1 cellular context compared by ENCODE assay signal in the genomic region with DNA sequence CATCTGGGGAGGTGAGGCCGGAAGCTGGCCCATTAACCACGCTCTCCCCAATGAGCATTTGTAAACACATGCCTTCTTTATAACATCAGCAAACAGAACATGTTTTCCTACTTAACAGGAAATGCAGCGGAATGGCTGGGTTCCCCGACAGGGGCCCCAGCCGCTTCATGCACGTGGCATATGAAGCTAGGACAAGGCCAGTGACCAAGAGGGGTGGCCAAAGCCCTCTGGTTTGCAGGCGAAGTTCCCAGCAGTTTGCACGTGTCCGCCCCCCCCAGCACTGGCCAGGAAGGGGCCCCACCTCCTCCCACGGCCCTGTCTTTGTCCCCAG.
TF ChIP-seq lines count a peak whose summit lies in the region.

No MANE protein-coding gene starts in this region.

TF ChIP-seq in K562, 482 proteins besides CTCF, POLR2A, EP300 and RAD21 (continued from another document and continues in another):
- TF ChIP-seq, protein P1, sequence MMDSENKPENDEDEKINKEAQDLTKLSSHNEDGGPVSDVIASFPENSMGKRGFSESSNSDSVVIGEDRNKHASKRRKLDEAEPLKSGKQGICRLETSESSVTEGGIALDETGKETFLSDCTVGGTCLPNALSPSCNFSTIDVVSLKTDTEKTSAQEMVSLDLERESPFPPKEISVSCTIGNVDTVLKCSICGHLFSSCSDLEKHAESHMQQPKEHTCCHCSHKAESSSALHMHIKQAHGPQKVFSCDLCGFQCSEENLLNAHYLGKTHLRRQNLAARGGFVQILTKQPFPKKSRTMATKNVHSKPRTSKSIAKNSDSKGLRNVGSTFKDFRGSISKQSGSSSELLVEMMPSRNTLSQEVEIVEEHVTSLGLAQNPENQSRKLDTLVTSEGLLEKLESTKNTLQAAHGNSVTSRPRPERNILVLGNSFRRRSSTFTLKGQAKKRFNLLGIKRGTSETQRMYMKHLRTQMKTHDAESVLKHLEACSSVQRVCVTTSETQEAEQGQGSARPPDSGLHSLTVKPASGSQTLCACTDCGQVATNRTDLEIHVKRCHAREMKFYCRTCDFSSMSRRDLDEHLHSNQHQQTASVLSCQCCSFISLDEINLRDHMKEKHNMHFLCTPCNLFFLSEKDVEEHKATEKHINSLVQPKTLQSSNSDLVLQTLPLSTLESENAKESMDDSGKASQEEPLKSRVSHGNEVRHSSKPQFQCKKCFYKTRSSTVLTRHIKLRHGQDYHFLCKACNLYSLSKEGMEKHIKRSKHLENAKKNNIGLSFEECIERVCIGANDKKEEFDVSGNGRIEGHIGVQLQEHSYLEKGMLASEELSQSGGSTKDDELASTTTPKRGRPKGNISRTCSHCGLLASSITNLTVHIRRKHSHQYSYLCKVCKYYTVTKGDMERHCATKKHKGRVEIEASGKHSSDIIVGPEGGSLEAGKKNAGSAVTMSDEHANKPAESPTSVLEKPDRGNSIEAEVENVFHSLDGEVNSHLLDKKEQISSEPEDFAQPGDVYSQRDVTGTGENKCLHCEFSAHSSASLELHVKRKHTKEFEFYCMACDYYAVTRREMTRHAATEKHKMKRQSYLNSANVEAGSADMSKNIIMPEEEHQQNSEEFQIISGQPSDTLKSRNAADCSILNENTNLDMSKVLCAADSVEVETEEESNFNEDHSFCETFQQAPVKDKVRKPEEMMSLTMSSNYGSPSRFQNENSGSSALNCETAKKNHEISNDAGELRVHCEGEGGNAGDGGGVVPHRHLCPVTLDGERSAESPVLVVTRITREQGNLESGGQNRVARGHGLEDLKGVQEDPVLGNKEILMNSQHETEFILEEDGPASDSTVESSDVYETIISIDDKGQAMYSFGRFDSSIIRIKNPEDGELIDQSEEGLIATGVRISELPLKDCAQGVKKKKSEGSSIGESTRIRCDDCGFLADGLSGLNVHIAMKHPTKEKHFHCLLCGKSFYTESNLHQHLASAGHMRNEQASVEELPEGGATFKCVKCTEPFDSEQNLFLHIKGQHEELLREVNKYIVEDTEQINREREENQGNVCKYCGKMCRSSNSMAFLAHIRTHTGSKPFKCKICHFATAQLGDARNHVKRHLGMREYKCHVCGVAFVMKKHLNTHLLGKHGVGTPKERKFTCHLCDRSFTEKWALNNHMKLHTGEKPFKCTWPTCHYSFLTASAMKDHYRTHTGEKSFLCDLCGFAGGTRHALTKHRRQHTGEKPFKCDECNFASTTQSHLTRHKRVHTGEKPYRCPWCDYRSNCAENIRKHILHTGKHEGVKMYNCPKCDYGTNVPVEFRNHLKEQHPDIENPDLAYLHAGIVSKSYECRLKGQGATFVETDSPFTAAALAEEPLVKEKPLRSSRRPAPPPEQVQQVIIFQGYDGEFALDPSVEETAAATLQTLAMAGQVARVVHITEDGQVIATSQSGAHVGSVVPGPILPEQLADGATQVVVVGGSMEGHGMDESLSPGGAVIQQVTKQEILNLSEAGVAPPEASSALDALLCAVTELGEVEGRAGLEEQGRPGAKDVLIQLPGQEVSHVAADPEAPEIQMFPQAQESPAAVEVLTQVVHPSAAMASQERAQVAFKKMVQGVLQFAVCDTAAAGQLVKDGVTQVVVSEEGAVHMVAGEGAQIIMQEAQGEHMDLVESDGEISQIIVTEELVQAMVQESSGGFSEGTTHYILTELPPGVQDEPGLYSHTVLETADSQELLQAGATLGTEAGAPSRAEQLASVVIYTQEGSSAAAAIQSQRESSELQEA (IDR thresholded peaks at IDR 0.05; ENCODE audit: low read depth): no peak
- no peak for TF ChIP-seq NRF1 (conservative IDR thresholded peaks at IDR 0.05 in 1 of 2, IDR thresholded peaks at IDR 0.05 in 1 of 2)
- no peak for TF ChIP-seq ZNF174 (CRISPR knock-in tag; IDR thresholded peaks at IDR 0.05)
- TF ChIP-seq PHTF2 (CRISPR knock-in tag; IDR thresholded peaks at IDR 0.05): no peak
- TF ChIP-seq TAL1 (IDR thresholded peaks at IDR 0.05): no peak
- TF ChIP-seq BACH1 (tag; IDR thresholded peaks at IDR 0.05): peak; percentile 52; the same call in 1 of the 2 replicates
- no peak for TF ChIP-seq COPS2 (conservative IDR thresholded peaks at IDR 0.05)
- TF ChIP-seq ZNF583 (CRISPR knock-in tag; IDR thresholded peaks at IDR 0.05): no peak
- TF ChIP-seq NEUROD1 (IDR thresholded peaks at IDR 0.05; ENCODE audit: borderline replicate concordance, low read depth, low read length, partially characterized antibody): no peak
- no peak for TF ChIP-seq SMARCE1 (IDR thresholded peaks at IDR 0.05)
- no peak for TF ChIP-seq RBM34 (IDR thresholded peaks at IDR 0.05; ENCODE audit: borderline replicate concordance, insufficient read depth, low read length)
- TF ChIP-seq, protein P2, sequence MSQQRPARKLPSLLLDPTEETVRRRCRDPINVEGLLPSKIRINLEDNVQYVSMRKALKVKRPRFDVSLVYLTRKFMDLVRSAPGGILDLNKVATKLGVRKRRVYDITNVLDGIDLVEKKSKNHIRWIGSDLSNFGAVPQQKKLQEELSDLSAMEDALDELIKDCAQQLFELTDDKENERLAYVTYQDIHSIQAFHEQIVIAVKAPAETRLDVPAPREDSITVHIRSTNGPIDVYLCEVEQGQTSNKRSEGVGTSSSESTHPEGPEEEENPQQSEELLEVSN (IDR thresholded peaks at IDR 0.05; ENCODE audit: borderline replicate concordance in 1 of 2, extremely low read depth in 1 of 2, insufficient read depth in 1 of 2, insufficient read length in 1 of 2, low read depth in 1 of 2, low read length in 1 of 2, poor library complexity in 1 of 2, severe bottlenecking in 1 of 2): peak in 1 of 2 experiments; percentile 85
- TF ChIP-seq, protein P3, sequence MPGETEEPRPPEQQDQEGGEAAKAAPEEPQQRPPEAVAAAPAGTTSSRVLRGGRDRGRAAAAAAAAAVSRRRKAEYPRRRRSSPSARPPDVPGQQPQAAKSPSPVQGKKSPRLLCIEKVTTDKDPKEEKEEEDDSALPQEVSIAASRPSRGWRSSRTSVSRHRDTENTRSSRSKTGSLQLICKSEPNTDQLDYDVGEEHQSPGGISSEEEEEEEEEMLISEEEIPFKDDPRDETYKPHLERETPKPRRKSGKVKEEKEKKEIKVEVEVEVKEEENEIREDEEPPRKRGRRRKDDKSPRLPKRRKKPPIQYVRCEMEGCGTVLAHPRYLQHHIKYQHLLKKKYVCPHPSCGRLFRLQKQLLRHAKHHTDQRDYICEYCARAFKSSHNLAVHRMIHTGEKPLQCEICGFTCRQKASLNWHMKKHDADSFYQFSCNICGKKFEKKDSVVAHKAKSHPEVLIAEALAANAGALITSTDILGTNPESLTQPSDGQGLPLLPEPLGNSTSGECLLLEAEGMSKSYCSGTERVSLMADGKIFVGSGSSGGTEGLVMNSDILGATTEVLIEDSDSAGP (CRISPR knock-in tag; IDR thresholded peaks at IDR 0.05): no peak
- TF ChIP-seq FIP1L1 (IDR thresholded peaks at IDR 0.05; ENCODE audit: low read depth, low read length, poor library complexity, severe bottlenecking): no peak
- TF ChIP-seq ZNF175 (CRISPR knock-in tag; IDR thresholded peaks at IDR 0.05; ENCODE audit: low read depth): no peak
- TF ChIP-seq MAFK (IDR thresholded peaks at IDR 0.05; ENCODE audit: low read length): no peak
- no peak for TF ChIP-seq ZC3H4 (CRISPR knock-in tag; IDR thresholded peaks at IDR 0.05; ENCODE audit: borderline replicate concordance)
- TF ChIP-seq CBFA2T2 (conservative IDR thresholded peaks at IDR 0.05): no peak
- no peak for TF ChIP-seq BRD9 (IDR thresholded peaks at IDR 0.05; ENCODE audit: low read depth, partially characterized antibody)
- no peak for TF ChIP-seq MIER1 (IDR thresholded peaks at IDR 0.05; ENCODE audit: low read depth)
- TF ChIP-seq ERF (CRISPR knock-in tag; IDR thresholded peaks at IDR 0.05): peak; percentile 37; the same call in 1 of the 2 replicates
- TF ChIP-seq HDAC3 (IDR thresholded peaks at IDR 0.05; ENCODE audit: borderline replicate concordance, partially characterized antibody): no peak
- no peak for TF ChIP-seq ZFP36 (IDR thresholded peaks at IDR 0.05; ENCODE audit: low read depth, low read length, partially characterized antibody)
- TF ChIP-seq ZNF584 (CRISPR knock-in tag; IDR thresholded peaks at IDR 0.05; ENCODE audit: low read depth): 0 out of 2 replicates have a peak, but pooled peaks have one; percentile 24
- no peak for TF ChIP-seq SMAD3 (CRISPR knock-in tag; conservative IDR thresholded peaks at IDR 0.05)
- no peak for TF ChIP-seq TAF7 (tag; IDR thresholded peaks at IDR 0.05)
- no peak for TF ChIP-seq ZNF224 (CRISPR knock-in tag; IDR thresholded peaks at IDR 0.05)
- TF ChIP-seq, protein P4, sequence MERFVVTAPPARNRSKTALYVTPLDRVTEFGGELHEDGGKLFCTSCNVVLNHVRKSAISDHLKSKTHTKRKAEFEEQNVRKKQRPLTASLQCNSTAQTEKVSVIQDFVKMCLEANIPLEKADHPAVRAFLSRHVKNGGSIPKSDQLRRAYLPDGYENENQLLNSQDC (CRISPR knock-in tag; IDR thresholded peaks at IDR 0.05): no peak
- TF ChIP-seq, protein P5, sequence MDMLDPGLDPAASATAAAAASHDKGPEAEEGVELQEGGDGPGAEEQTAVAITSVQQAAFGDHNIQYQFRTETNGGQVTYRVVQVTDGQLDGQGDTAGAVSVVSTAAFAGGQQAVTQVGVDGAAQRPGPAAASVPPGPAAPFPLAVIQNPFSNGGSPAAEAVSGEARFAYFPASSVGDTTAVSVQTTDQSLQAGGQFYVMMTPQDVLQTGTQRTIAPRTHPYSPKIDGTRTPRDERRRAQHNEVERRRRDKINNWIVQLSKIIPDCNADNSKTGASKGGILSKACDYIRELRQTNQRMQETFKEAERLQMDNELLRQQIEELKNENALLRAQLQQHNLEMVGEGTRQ (CRISPR knock-in tag; IDR thresholded peaks at IDR 0.05): no peak
- no peak for TF ChIP-seq RBFOX2 (IDR thresholded peaks at IDR 0.05; ENCODE audit: low read depth, low read length)
- TF ChIP-seq, protein P6, sequence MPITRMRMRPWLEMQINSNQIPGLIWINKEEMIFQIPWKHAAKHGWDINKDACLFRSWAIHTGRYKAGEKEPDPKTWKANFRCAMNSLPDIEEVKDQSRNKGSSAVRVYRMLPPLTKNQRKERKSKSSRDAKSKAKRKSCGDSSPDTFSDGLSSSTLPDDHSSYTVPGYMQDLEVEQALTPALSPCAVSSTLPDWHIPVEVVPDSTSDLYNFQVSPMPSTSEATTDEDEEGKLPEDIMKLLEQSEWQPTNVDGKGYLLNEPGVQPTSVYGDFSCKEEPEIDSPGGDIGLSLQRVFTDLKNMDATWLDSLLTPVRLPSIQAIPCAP (CRISPR knock-in tag; IDR thresholded peaks at IDR 0.05; ENCODE audit: borderline replicate concordance): no peak
- TF ChIP-seq, protein P7, sequence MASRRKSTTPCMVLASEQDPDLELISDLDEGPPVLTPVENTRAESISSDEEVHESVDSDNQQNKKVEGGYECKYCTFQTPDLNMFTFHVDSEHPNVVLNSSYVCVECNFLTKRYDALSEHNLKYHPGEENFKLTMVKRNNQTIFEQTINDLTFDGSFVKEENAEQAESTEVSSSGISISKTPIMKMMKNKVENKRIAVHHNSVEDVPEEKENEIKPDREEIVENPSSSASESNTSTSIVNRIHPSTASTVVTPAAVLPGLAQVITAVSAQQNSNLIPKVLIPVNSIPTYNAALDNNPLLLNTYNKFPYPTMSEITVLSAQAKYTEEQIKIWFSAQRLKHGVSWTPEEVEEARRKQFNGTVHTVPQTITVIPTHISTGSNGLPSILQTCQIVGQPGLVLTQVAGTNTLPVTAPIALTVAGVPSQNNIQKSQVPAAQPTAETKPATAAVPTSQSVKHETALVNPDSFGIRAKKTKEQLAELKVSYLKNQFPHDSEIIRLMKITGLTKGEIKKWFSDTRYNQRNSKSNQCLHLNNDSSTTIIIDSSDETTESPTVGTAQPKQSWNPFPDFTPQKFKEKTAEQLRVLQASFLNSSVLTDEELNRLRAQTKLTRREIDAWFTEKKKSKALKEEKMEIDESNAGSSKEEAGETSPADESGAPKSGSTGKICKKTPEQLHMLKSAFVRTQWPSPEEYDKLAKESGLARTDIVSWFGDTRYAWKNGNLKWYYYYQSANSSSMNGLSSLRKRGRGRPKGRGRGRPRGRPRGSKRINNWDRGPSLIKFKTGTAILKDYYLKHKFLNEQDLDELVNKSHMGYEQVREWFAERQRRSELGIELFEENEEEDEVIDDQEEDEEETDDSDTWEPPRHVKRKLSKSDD (conservative IDR thresholded peaks at IDR 0.05; ENCODE audit: low read length): no peak
- no peak for TF ChIP-seq CC2D1A (IDR thresholded peaks at IDR 0.05)
- TF ChIP-seq NFYB (IDR thresholded peaks at IDR 0.05; ENCODE audit: extremely low read depth, insufficient read length): no peak
- no peak for TF ChIP-seq RNF2 (IDR thresholded peaks at IDR 0.05)
- TF ChIP-seq ZKSCAN1 (IDR thresholded peaks at IDR 0.05; ENCODE audit: low read depth, low read length): no peak
- peak; percentile 60; the same call in 1 of the 2 replicates for TF ChIP-seq DMBX1 (CRISPR knock-in tag; IDR thresholded peaks at IDR 0.05; ENCODE audit: borderline replicate concordance)
- no peak for TF ChIP-seq PTRF (tag; IDR thresholded peaks at IDR 0.05)
- TF ChIP-seq NR1H2 (CRISPR knock-in tag; IDR thresholded peaks at IDR 0.05): no peak
- peak; percentile 75 for TF ChIP-seq ZNF311 (CRISPR knock-in tag; IDR thresholded peaks at IDR 0.05)
- TF ChIP-seq, protein P8, sequence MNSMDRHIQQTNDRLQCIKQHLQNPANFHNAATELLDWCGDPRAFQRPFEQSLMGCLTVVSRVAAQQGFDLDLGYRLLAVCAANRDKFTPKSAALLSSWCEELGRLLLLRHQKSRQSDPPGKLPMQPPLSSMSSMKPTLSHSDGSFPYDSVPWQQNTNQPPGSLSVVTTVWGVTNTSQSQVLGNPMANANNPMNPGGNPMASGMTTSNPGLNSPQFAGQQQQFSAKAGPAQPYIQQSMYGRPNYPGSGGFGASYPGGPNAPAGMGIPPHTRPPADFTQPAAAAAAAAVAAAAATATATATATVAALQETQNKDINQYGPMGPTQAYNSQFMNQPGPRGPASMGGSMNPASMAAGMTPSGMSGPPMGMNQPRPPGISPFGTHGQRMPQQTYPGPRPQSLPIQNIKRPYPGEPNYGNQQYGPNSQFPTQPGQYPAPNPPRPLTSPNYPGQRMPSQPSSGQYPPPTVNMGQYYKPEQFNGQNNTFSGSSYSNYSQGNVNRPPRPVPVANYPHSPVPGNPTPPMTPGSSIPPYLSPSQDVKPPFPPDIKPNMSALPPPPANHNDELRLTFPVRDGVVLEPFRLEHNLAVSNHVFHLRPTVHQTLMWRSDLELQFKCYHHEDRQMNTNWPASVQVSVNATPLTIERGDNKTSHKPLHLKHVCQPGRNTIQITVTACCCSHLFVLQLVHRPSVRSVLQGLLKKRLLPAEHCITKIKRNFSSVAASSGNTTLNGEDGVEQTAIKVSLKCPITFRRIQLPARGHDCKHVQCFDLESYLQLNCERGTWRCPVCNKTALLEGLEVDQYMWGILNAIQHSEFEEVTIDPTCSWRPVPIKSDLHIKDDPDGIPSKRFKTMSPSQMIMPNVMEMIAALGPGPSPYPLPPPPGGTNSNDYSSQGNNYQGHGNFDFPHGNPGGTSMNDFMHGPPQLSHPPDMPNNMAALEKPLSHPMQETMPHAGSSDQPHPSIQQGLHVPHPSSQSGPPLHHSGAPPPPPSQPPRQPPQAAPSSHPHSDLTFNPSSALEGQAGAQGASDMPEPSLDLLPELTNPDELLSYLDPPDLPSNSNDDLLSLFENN (IDR thresholded peaks at IDR 0.05; ENCODE audit: low read depth in 2 of 2, low read length in 2 of 2): no peak
- TF ChIP-seq GATAD2A (IDR thresholded peaks at IDR 0.05): peak; percentile 27; the same call in 1 of the 2 replicates
- TF ChIP-seq ZFP1 (CRISPR knock-in tag; IDR thresholded peaks at IDR 0.05): no peak
- no peak for TF ChIP-seq ESRRB (CRISPR knock-in tag; IDR thresholded peaks at IDR 0.05; ENCODE audit: borderline replicate concordance)
- TF ChIP-seq NR3C1 (CRISPR knock-in tag; IDR thresholded peaks at IDR 0.05): no peak
- no peak for TF ChIP-seq ZKSCAN3 (CRISPR knock-in tag; IDR thresholded peaks at IDR 0.05)
- TF ChIP-seq CREB1 (IDR thresholded peaks at IDR 0.05): no peak
- no peak for TF ChIP-seq CREB1 (CRISPR knock-in tag; IDR thresholded peaks at IDR 0.05)
- TF ChIP-seq CBFA2T3 (IDR thresholded peaks at IDR 0.05): no peak
- TF ChIP-seq POLR3A (IDR thresholded peaks at IDR 0.05; ENCODE audit: borderline replicate concordance, extremely low read depth, insufficient read depth, insufficient read length): no peak
- no peak for TF ChIP-seq SAFB (IDR thresholded peaks at IDR 0.05; ENCODE audit: borderline replicate concordance, low read depth, low read length)
